8 cellular contexts compared by ENCODE assay signal in genomic region chr4:183398298-183399129, GRCh38. TPM values are rescaled to one million over a fixed set of nuclear protein-coding genes. Genes with fewer than 3 reads are reported as not detected.
DNase-seq lines count a peak whose midpoint lies in the region; ATAC-seq and TF ChIP-seq lines count a peak whose summit lies in the region.

No MANE protein-coding gene starts in this region.

- peak; percentile 83 for TF ChIP-seq CTCF in 22Rv1 (IDR thresholded peaks at IDR 0.05)
- TF ChIP-seq CTCF in endodermal cell (conservative IDR thresholded peaks at IDR 0.05), result peak; percentile 82

- H3K27ac Mint-ChIP-seq in endodermal cell, result peak overlapping the region; percentile 85

- peak; percentile 36 for DNase-seq in NCI-H510A (lab: John Stamatoyannopoulos, UW)
- peak; percentile 35 to 39 (median 37) for DNase-seq in activated CD8-positive, alpha-beta memory T cell treated with anti-CD3 and anti-CD28 coated beads for 48 hours (ENCODE audit: low read depth in 2 of 3, low spot score in 2 of 3)
- peak; percentile 93 for DNase-seq in endodermal cell
- peak; percentile 89 for DNase-seq in mesenteric fat pad (ENCODE audit: low spot score)
- DNase-seq in stimulated activated CD8-positive, alpha-beta memory T cell treated with anti-CD3 and anti-CD28 coated beads, Interleukin-15, amount 100 ng/mL, for 1 hour (ENCODE audit: low read depth), result peak; percentile 27

- H3K9ac ChIP-seq in endodermal cell (ENCODE audit: extremely low read depth, low read length, poor library complexity, severe bottlenecking), result peak overlapping the region; percentile 25

- H3K4me1 Mint-ChIP-seq in endodermal cell, result peaks cover 20% of the 10 kb centered on the region

- no peaks in the 10 kb centered on the region for H3K27me3 ChIP-seq in endodermal cell (ENCODE audit: control insufficient read depth, insufficient read depth, low read length, poor library complexity, severe bottlenecking)

- H3K36me3 Mint-ChIP-seq in endodermal cell (ENCODE audit: low read depth), result no peaks in the 10 kb centered on the region

- H3K9me3 Mint-ChIP-seq in endodermal cell, result no peaks in the 10 kb centered on the region

- H3K4me3 ChIP-seq in endodermal cell (ENCODE audit: low read length), result no peak overlapping the region

- no peaks in the 10 kb centered on the region for H3K9me3 ChIP-seq in endodermal cell (ENCODE audit: control insufficient read depth, low read length)

- no peaks in the 10 kb centered on the region for H3K36me3 ChIP-seq in endodermal cell (ENCODE audit: control insufficient read depth, insufficient read depth, low read length)

- H3K4me3 Mint-ChIP-seq in endodermal cell, result peak overlapping the region; percentile 43

- 21 to 26% methylated on average over 50 to 61 of the region's 61 CpGs for WGBS in endodermal cell (ENCODE audit: insufficient coverage in 1 of 2, insufficient read length in 1 of 2), 2 experiments

- peak; percentile 91 for ATAC-seq in GM18502 (IDR thresholded peaks at IDR 0.05; ENCODE audit: poor library complexity, unreplicated experiment)
- peak; percentile 85 for ATAC-seq in HG02970 (IDR thresholded peaks at IDR 0.05; ENCODE audit: low FRiP score, unreplicated experiment)

- peaks cover 4% of the 10 kb centered on the region for H3K4me1 ChIP-seq in endodermal cell (ENCODE audit: control insufficient read depth, insufficient read depth, low read length)

- H3K27ac ChIP-seq in 22Rv1, result no peak overlapping the region
- H3K27ac ChIP-seq in endodermal cell (ENCODE audit: low read depth, low read length), result no peak overlapping the region

- peaks cover 26% of the 10 kb centered on the region for H3K27me3 Mint-ChIP-seq in endodermal cell (ENCODE audit: insufficient read depth)

RNA-seq across cellular contexts. Expression of gene CDKN2AIP, which starts 45.9 kb away (rescaled TPM):
- total RNA-seq in endodermal cell (10 to 100 TPM; 14.1 to 15.3 TPM), mesenteric fat pad (8.1 TPM)
- 25.6 TPM for polyA plus RNA-seq in endodermal cell (2013, experiment 1 of 2)
- 24.2 TPM for polyA plus RNA-seq in endodermal cell (2013, experiment 2 of 2)

Comparison
In these comparisons a context has a peak if more than half of its experiments do, and no peak if none do; other contexts are left out.
1. DNase-seq: peak in every context shown above with its lines; median percentile 93 in endodermal cell; 89 in mesenteric fat pad; 37 in activated CD8-positive, alpha-beta memory T cell treated with anti-CD3 and anti-CD28 coated beads for 48 hours; 36 in NCI-H510A; 27 in stimulated activated CD8-positive, alpha-beta memory T cell treated with anti-CD3 and anti-CD28 coated beads, Interleukin-15, amount 100 ng/mL, for 1 hour.